ENCODE assay signal across 9 cellular contexts in genomic region chr13:101728021-101728420, GRCh38.
"Had no signal": no experiment of that assay in that cellular context is flagged by ENCODE, and none has a peak within 500 bp of the region (broad histone marks: within the 10 kb centered on the region; RNA-seq: fewer than 3 reads in every experiment).

No MANE protein-coding gene starts in this region.

- H3K9me3 ChIP-seq: HAP-1 had no signal

- H2AFZ ChIP-seq: GM23248, GM23338 had no signal

- H3K4me2 ChIP-seq: GM23338 had no signal

- H3K4me3 ChIP-seq: GM23248, GM23338, HAP-1 had no signal

- ATAC-seq: GM23338, HCT116 had no signal

- H3K27ac ChIP-seq: GM23248 had no signal

- H3K36me3 ChIP-seq: HAP-1 had no signal

- DNase-seq: GM23248, GOT3, H7, H9, HCEC 1CT, HFFc6 had no signal

- H3K9ac ChIP-seq: GM23248 had no signal
